In genomic region chr16:88978608-88979346, GRCh38 we compare ENCODE assay signal across 10 cellular contexts. TPM values are rescaled to one million over a fixed set of nuclear protein-coding genes. Genes with fewer than 3 reads are reported as not detected.
DNase-seq lines count a peak whose midpoint lies in the region; ATAC-seq lines count a peak whose summit lies in the region.
"Had no signal": no experiment of that assay in that cellular context is flagged by ENCODE, and none has a peak within 500 bp of the region (broad histone marks: within the 10 kb centered on the region; RNA-seq: fewer than 3 reads in every experiment).

No MANE protein-coding gene starts in this region.

- no peak overlapping the region for H3K4ac ChIP-seq in trophoblast cell (ENCODE audit: low read depth, low read length)

- no peak overlapping the region for H3K9ac ChIP-seq in trophoblast cell (ENCODE audit: low read length)

- no peaks in the 10 kb centered on the region for H3K27me3 ChIP-seq in trophoblast cell (ENCODE audit: insufficient read depth, low read length)
- H3K27me3 ChIP-seq: SJCRH30 had no signal

- peak; percentile 26 to 37 for ATAC-seq in activated CD4-positive, CD25-positive, alpha-beta regulatory T cell treated with anti-CD3 and anti-CD28 coated beads, Interleukin-2, amount 50 U/mL, for 24 hours
- ATAC-seq in HG02973 (IDR thresholded peaks at IDR 0.05; ENCODE audit: unreplicated experiment) = peak; percentile 42
- peak; percentile 68 for ATAC-seq in stimulated activated memory B cell treated with anti-CD40 and anti-IgM and Interleukin-4, amounts not matched to agents 10 μg/mL and 1 μg/mL and 100 μg/mL, for 72 hours

- no CpG with 5 or more reads among the region's 21 CpGs for WGBS in trophoblast cell (ENCODE audit: extremely low coverage, insufficient coverage, insufficient read length)

- H3K79me1 ChIP-seq in trophoblast cell (ENCODE audit: low read length) = no peaks in the 10 kb centered on the region

- H3K4me1 Mint-ChIP-seq in stimulated activated memory B cell treated with anti-CD40 and anti-IgM and Interleukin-4, amounts not matched to agents 10 μg/mL and 1 μg/mL and 100 μg/mL, for 72 hours = peaks cover 90% of the 10 kb centered on the region

- no peak for DNase-seq in activated CD4-positive, CD25-positive, alpha-beta regulatory T cell treated with anti-CD3 and anti-CD28 coated beads, Interleukin-2, amount 50 U/mL, for 72 hours
- DNase-seq in OCI-M2 (lab: John Stamatoyannopoulos, UW; ENCODE audit: unreplicated experiment) (peak; percentile 80), NCI-H1694 treated with DMSO at 0.1 percent for 48 hours (lab: John Stamatoyannopoulos, UW) (no peak), H4 (ENCODE audit: low spot score) (no peak), trophoblast cell (no peak)
- DNase-seq: SJCRH30 had no signal

- H4K8ac ChIP-seq in trophoblast cell (ENCODE audit: low read depth, low read length) = no peak overlapping the region

- no peak overlapping the region for H2BK12ac ChIP-seq in trophoblast cell (ENCODE audit: low read length)

- H4K91ac ChIP-seq in trophoblast cell (ENCODE audit: low read depth, low read length) = no peak overlapping the region

- peaks cover 28% of the 10 kb centered on the region for H3K36me3 Mint-ChIP-seq in stimulated activated memory B cell treated with anti-CD40 and anti-IgM and Interleukin-4, amounts not matched to agents 10 μg/mL and 1 μg/mL and 100 μg/mL, for 72 hours

- H3K9me3 Mint-ChIP-seq in stimulated activated memory B cell treated with anti-CD40 and anti-IgM and Interleukin-4, amounts not matched to agents 10 μg/mL and 1 μg/mL and 100 μg/mL, for 72 hours = peaks cover 15% of the 10 kb centered on the region

- H2AK5ac ChIP-seq in trophoblast cell (ENCODE audit: low read length) = no peak overlapping the region

- H3K4me2 ChIP-seq in trophoblast cell (ENCODE audit: low read length) = no peak overlapping the region

- no peaks in the 10 kb centered on the region for H3K4me1 ChIP-seq in trophoblast cell (ENCODE audit: control insufficient read depth in 1 of 2, insufficient read depth in 2 of 2, low read length in 2 of 2)

- no peaks in the 10 kb centered on the region for H3K27me3 Mint-ChIP-seq in stimulated activated memory B cell treated with anti-CD40 and anti-IgM and Interleukin-4, amounts not matched to agents 10 μg/mL and 1 μg/mL and 100 μg/mL, for 72 hours

- no peaks in the 10 kb centered on the region for H3K36me3 ChIP-seq in trophoblast cell (ENCODE audit: control insufficient read depth in 1 of 2, insufficient read depth in 2 of 2, low read length in 2 of 2)
- H3K36me3 ChIP-seq: SJCRH30 had no signal

- H3K27ac Mint-ChIP-seq in stimulated activated memory B cell treated with anti-CD40 and anti-IgM and Interleukin-4, amounts not matched to agents 10 μg/mL and 1 μg/mL and 100 μg/mL, for 72 hours = peak overlapping the region; percentile 90

- H3K18ac ChIP-seq in trophoblast cell (ENCODE audit: low read length) = no peak overlapping the region

- no peak overlapping the region for H4K12ac ChIP-seq in trophoblast cell (ENCODE audit: low read depth, low read length)

- H3K23ac ChIP-seq in trophoblast cell (ENCODE audit: low read length) = no peak overlapping the region

- H3K14ac ChIP-seq in trophoblast cell (ENCODE audit: low read length) = no peak overlapping the region

- H2BK120ac ChIP-seq in trophoblast cell (ENCODE audit: insufficient read depth, low read length, poor library complexity) = no peak overlapping the region

- H2BK5ac ChIP-seq in trophoblast cell (ENCODE audit: low read depth, low read length, poor library complexity) = no peak overlapping the region

- no peak overlapping the region for H3K27ac ChIP-seq in trophoblast cell (ENCODE audit: low read depth, low read length)
- H3K27ac ChIP-seq: 22Rv1, SJCRH30 had no signal

- H3K9me3 ChIP-seq in trophoblast cell (ENCODE audit: insufficient read depth, low read depth, low read length) = peaks cover 2% of the 10 kb centered on the region
- H3K9me3 ChIP-seq: SJCRH30 had no signal

- H3K4me3 Mint-ChIP-seq in stimulated activated memory B cell treated with anti-CD40 and anti-IgM and Interleukin-4, amounts not matched to agents 10 μg/mL and 1 μg/mL and 100 μg/mL, for 72 hours = peak overlapping the region; percentile 45

- no peak overlapping the region for H2AFZ ChIP-seq in trophoblast cell (ENCODE audit: insufficient read depth, low read length, poor library complexity)

- no peak overlapping the region for H3K4me3 ChIP-seq in trophoblast cell (ENCODE audit: low read depth, low read length)
- H3K4me3 ChIP-seq: SJCRH30 had no signal

- no peaks in the 10 kb centered on the region for H3K79me2 ChIP-seq in trophoblast cell (ENCODE audit: control insufficient read depth, insufficient read depth, low read length, poor library complexity)

RNA-seq across cellular contexts. Expression of gene CBFA2T3, which starts 1.8 kb away (rescaled TPM):
- not detected in 2 replicates for total RNA-seq in H4 (2014; rRNA removed; shearing (Covaris generic))
- polyA plus RNA-seq in trophoblast cell (2013) = 1.7 and 2.2 TPM in 2 replicates
